ENCODE assay signal across 19 cellular contexts in the genomic region with DNA sequence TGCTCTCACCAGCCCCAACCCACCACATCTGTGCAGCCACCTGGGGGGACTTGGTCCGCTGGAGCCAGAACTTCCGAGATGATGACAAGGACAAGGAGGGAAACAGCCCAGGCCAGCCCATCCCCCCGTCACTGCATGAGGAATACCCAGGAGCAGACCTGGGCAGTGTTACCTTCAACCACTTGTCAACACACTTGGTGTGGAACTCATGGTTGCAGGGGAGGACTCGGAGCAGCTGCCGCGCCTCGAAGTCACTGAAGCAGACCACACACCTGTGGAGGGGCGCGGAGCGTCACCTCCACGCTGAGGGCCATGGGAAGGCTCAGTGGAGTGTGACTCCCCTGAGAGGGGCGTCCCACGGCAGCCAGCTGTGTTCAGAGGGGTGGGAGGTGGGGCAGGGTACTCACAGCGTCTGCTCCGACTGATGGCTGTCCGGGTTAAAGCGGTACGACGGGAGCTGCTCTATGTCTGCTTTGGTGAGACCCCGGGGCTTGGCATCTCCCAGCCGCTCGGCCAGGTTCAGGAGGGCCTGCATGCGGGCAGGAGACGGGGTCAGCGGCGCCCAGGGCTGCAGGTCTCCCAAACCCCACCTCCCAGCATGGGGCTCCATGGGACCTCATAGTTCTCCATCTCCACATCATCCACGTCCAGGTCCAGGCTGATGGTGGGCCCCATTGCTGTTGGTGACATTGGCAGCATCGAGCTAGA. TPM values are rescaled to one million over a fixed set of nuclear protein-coding genes. Genes with fewer than 3 reads are reported as not detected.
A peak's percentile ranks its signal among the peaks of the same experiment; 100 is the strongest.
DNase-seq lines count a peak whose midpoint lies in the region; ATAC-seq, FAIRE-seq and TF ChIP-seq lines count a peak whose summit lies in the region.
"Had no signal": no experiment of that assay in that cellular context is flagged by ENCODE, and none has a peak within 500 bp of the region (broad histone marks: within the 10 kb centered on the region; RNA-seq: fewer than 3 reads in every experiment).

No MANE protein-coding gene starts in this region.

- intact Hi-C loops in MCF 10A (cut with micrococcal nuclease), result no loop called here

- H3K4me3 ChIP-seq in BLaER1 (peak overlapping the region; percentile 52), DND-41 (ENCODE audit: low read depth in 1 of 2, low read length in 2 of 2) (no peak overlapping the region), keratinocyte (ENCODE audit: control insufficient read depth in 2 of 3, extremely low read depth in 1 of 3, insufficient read depth in 2 of 3, low read depth in 1 of 3, low read length in 3 of 3) (no peak overlapping the region)
- H3K4me3 ChIP-seq: PC-9, uterus had no signal

- peaks cover 23% of the 10 kb centered on the region for H3K36me3 Mint-ChIP-seq in T-cell
- H3K36me3 Mint-ChIP-seq in MCF 10A (ENCODE audit: insufficient read depth, unreplicated experiment), result peaks cover 50% of the 10 kb centered on the region

- H3K9me3 ChIP-seq in BLaER1 (no peaks in the 10 kb centered on the region), DND-41 (ENCODE audit: insufficient read depth, low read length, severe bottlenecking) (no peaks in the 10 kb centered on the region), keratinocyte (ENCODE audit: control insufficient read depth, low read depth, low read length) (no peaks in the 10 kb centered on the region)
- H3K9me3 ChIP-seq: BE2C, uterus had no signal

- no TSS peak for BruUV-seq in MCF 10A (replicated peaks; lab: Mats Ljungman, UMichigan)

- H4K20me1 ChIP-seq in BLaER1 (peaks cover 78% of the 10 kb centered on the region), DND-41 (ENCODE audit: insufficient read depth, low read length) (peaks cover 49% of the 10 kb centered on the region), keratinocyte (ENCODE audit: control insufficient read depth, extremely low read depth, insufficient read depth, low read length) (no peaks in the 10 kb centered on the region)

- H3K36me3 ChIP-seq in BLaER1, result peaks cover 61% of the 10 kb centered on the region
- peaks cover 60% of the 10 kb centered on the region for H3K36me3 ChIP-seq in DND-41 (ENCODE audit: insufficient read depth, low read length)
- peaks cover 18 to 35% of the 10 kb centered on the region in 2 experiments for H3K36me3 ChIP-seq in keratinocyte (ENCODE audit: control insufficient read depth in 2 of 2, extremely low read depth in 1 of 2, insufficient read depth in 2 of 2, low read length in 2 of 2)
- H3K36me3 ChIP-seq: uterus had no signal

- H3K27ac ChIP-seq in BLaER1 (peak overlapping the region; percentile 98), DND-41 (ENCODE audit: low read length) (peak overlapping the region; percentile 51; the same call in 1 of the 2 replicates), keratinocyte (ENCODE audit: control insufficient read depth, insufficient read depth, low read length) (no peak overlapping the region)
- H3K27ac ChIP-seq: epithelial cell of prostate, PC-9, uterus had no signal

- H3K4me1 ChIP-seq in BLaER1 (peaks cover 74% of the 10 kb centered on the region), DND-41 (ENCODE audit: insufficient read depth, low read length) (peaks cover 28% of the 10 kb centered on the region), keratinocyte (ENCODE audit: control insufficient read depth, extremely low read depth, insufficient read depth, low read length) (peaks cover 27% of the 10 kb centered on the region)

- H3K27ac Mint-ChIP-seq in T-cell (peak overlapping the region; percentile 89 to 92), MCF 10A (ENCODE audit: low read depth, unreplicated experiment) (no peak overlapping the region)

- CTCF ChIA-PET in T-cell (lab: Charles Lee) (interaction anchor here (0.6 to 1.5 kb wide), 5 partner anchors 9 to 131 kb away, joined by 3 to 5 read pairs (median 5); no protein-coding TSS in a partner anchor), MCF 10A (lab: Yijun Ruan, JAX) (interaction anchor here (0.6 to 1.3 kb wide), 2 partner anchors 35 to 875 kb away, joined by 3 read pairs; no protein-coding TSS in a partner anchor)

- H3K4me3 Mint-ChIP-seq in T-cell, result peak overlapping the region; percentile 53 to 97 (median 59)
- H3K4me3 Mint-ChIP-seq in MCF 10A (ENCODE audit: unreplicated experiment), result no peak overlapping the region

- DNase-seq in DND-41 (no peak), T-cell (no peak), keratinocyte (ENCODE audit: low read depth, low spot score) (no peak), MCF 10A (ENCODE audit: unreplicated experiment) (no peak)
- DNase-seq: cerebellar nuclear complex; NCI-H1105 treated with DMSO at 0.1 percent for 48 hours; PC-9; stimulated activated CD4-positive, alpha-beta T cell treated with anti-CD3 and anti-CD28 coated beads, Interleukin-1b, Interleukin-23, amount 100 ng/mL, for 48 hours; uterus had no signal

- peaks cover 33% of the 10 kb centered on the region for H3K79me2 ChIP-seq in DND-41 (ENCODE audit: insufficient read depth, low read length)
- peaks cover 16% of the 10 kb centered on the region for H3K79me2 ChIP-seq in keratinocyte (ENCODE audit: control insufficient read depth, insufficient read depth, low read length)

- H2AFZ ChIP-seq in DND-41 (ENCODE audit: low read depth, low read length) (no peak overlapping the region), keratinocyte (ENCODE audit: control insufficient read depth, low read length) (no peak overlapping the region)
- H2AFZ ChIP-seq: PC-9 had no signal

- H3K9me3 Mint-ChIP-seq in T-cell (no peaks in the 10 kb centered on the region), MCF 10A (ENCODE audit: unreplicated experiment) (no peaks in the 10 kb centered on the region)

- POLR2A ChIA-PET in T-cell (lab: Charles Lee) (interaction anchor here in 1 of 2 donors (0.6 kb wide), 1 partner anchor 36 kb away, joined by 3 read pairs; no protein-coding TSS in a partner anchor), MCF 10A (lab: Yijun Ruan, JAX) (interaction anchor here (0.6 to 1.6 kb wide), 2 partner anchors 8 to 925 kb away, joined by 3 to 5 read pairs; a partner anchor contains a TSS)

- dilution Hi-C loops in keratinocyte (cut with MboI; ENCODE audit: extremely low pct_ligation_motif_present, low sequenced_read_pairs), result no loop called here

- FAIRE-seq in keratinocyte (lab: Jason Lieb, UNC), result no peak

- H3K4me2 ChIP-seq in BLaER1, result peak overlapping the region; percentile 96
- no peak overlapping the region for H3K4me2 ChIP-seq in DND-41 (ENCODE audit: insufficient read depth, low read length)
- H3K4me2 ChIP-seq in keratinocyte (ENCODE audit: control insufficient read depth, extremely low read depth, insufficient read depth, low read depth, low read length), result peak overlapping the region; percentile 8
- H3K4me2 ChIP-seq: PC-9 had no signal

- peaks cover 7% of the 10 kb centered on the region for H3K9me1 ChIP-seq in keratinocyte (ENCODE audit: control insufficient read depth, extremely low read depth, insufficient read depth, low read length)

- TF ChIP-seq CTCF in DND-41 (IDR thresholded peaks at IDR 0.05; ENCODE audit: borderline replicate concordance, extremely low read depth, low read length, poor library complexity, severe bottlenecking), result no peak
- TF ChIP-seq CTCF in keratinocyte (optimal IDR thresholded peaks at IDR 0.05 in 1 of 3, IDR thresholded peaks at IDR 0.05 in 1 of 3, conservative IDR thresholded peaks at IDR 0.05 in 1 of 3; ENCODE audit: extremely low read depth in 1 of 3, insufficient read depth in 2 of 3, low read length in 3 of 3), result no peak
- no peak for TF ChIP-seq CTCF in MCF 10A (IDR thresholded peaks at IDR 0.05; ENCODE audit: unreplicated experiment)

- H3K27me3 ChIP-seq in BLaER1 (no peaks in the 10 kb centered on the region), DND-41 (ENCODE audit: insufficient read depth, low read length, poor library complexity) (no peaks in the 10 kb centered on the region), keratinocyte (ENCODE audit: control insufficient read depth, extremely low read depth, insufficient read depth, low read length) (no peaks in the 10 kb centered on the region)
- H3K27me3 ChIP-seq: BE2C, uterus had no signal

- H3K4me1 Mint-ChIP-seq in T-cell (peaks cover 42 to 50% (median 49%) of the 10 kb centered on the region in 3 donors), MCF 10A (ENCODE audit: insufficient read depth, unreplicated experiment) (peaks cover 11% of the 10 kb centered on the region)

- ATAC-seq in DND-41 (ENCODE audit: insufficient read depth, low read depth) (no peak), T-cell (replicated peaks in 1 of 4) (no peak), GM18502 (IDR thresholded peaks at IDR 0.05; ENCODE audit: poor library complexity, unreplicated experiment) (no peak), HG03196 (IDR thresholded peaks at IDR 0.05; ENCODE audit: unreplicated experiment) (no peak), HG02970 (IDR thresholded peaks at IDR 0.05; ENCODE audit: low FRiP score, unreplicated experiment) (no peak)
- ATAC-seq: left lobe of liver had no signal

- H3K27me3 Mint-ChIP-seq in T-cell (no peaks in the 10 kb centered on the region), MCF 10A (ENCODE audit: insufficient read depth, unreplicated experiment) (no peaks in the 10 kb centered on the region)

- H3K9ac ChIP-seq in BLaER1 (peak overlapping the region; percentile 78), DND-41 (ENCODE audit: low read depth, low read length) (no peak overlapping the region), keratinocyte (ENCODE audit: control insufficient read depth, extremely low read depth, insufficient read depth, low read length) (no peak overlapping the region)

RNA-seq across cellular contexts. Expression of a gene that starts 7.9 kb away (rescaled TPM):
- total RNA-seq in T-cell (100 to 1,000 TPM; 250 to 319 (median 294) TPM), MCF 10A (2022) (45.8 and 60.1 TPM in 2 replicates)
- 5.3 to 9.9 TPM (median 6.4 TPM) in 3 replicates for polyA plus RNA-seq in keratinocyte
- 7.6 TPM for polyA plus RNA-seq in keratinocyte (2011; ENCODE audit: low read depth)
- polyA plus RNA-seq in keratinocyte (2011; cell fraction: cytosol; rRNA removed), result 5.5 and 10.2 TPM in 2 replicates
- 35.9 and 49.7 TPM in 2 replicates for polyA plus RNA-seq in keratinocyte (2011; cell fraction: nucleus; rRNA removed)
- 18.2 and 30.0 TPM in 2 replicates for polyA plus RNA-seq in keratinocyte (2012; ENCODE audit: low replicate concordance)
- 5.0 to 16.2 TPM (median 7.2 TPM) in 3 replicates for polyA minus RNA-seq in keratinocyte
- polyA minus RNA-seq in keratinocyte (2011; cell fraction: cytosol; rRNA and poly(A)+ RNA removed), result 28.8 TPM
- 15.8 and 17.5 TPM in 2 replicates for polyA minus RNA-seq in keratinocyte (2011; cell fraction: nucleus; rRNA and poly(A)+ RNA removed)

RNA-seq across cellular contexts. Expression of a gene that starts 19.9 kb away (rescaled TPM):
- 1 to 10 TPM; 1.6 to 3.1 (median 2.8) TPM for total RNA-seq in T-cell
- 0.01 TPM in 2 of 3 replicates, not detected in the other for polyA plus RNA-seq in keratinocyte
- not detected for polyA plus RNA-seq in keratinocyte (2011; ENCODE audit: low read depth)
- not detected in 2 replicates for polyA plus RNA-seq in keratinocyte (2011; cell fraction: cytosol; rRNA removed)
- polyA plus RNA-seq in keratinocyte (2011; cell fraction: nucleus; rRNA removed), result 0.03 TPM in 1 of 2 replicates, not detected in the other
- 0.24 TPM in 1 of 2 replicates, not detected in the other for polyA plus RNA-seq in keratinocyte (2012; ENCODE audit: low replicate concordance)
- polyA minus RNA-seq in keratinocyte, result 0.07 TPM in 1 of 3 replicates, not detected in the others
- polyA minus RNA-seq in keratinocyte (2011; cell fraction: cytosol; rRNA and poly(A)+ RNA removed), result not detected
- polyA minus RNA-seq in keratinocyte (2011; cell fraction: nucleus; rRNA and poly(A)+ RNA removed), result not detected in 2 replicates
- total RNA-seq in MCF 10A (2022), result 0.09 and 0.39 TPM in 2 replicates
- total RNA-seq: myocyte, NCI-H460, PC-9, renal cortical epithelial cell had no signal
